Comparison of ENCODE assay signal across 8 cellular contexts in the genomic region with DNA sequence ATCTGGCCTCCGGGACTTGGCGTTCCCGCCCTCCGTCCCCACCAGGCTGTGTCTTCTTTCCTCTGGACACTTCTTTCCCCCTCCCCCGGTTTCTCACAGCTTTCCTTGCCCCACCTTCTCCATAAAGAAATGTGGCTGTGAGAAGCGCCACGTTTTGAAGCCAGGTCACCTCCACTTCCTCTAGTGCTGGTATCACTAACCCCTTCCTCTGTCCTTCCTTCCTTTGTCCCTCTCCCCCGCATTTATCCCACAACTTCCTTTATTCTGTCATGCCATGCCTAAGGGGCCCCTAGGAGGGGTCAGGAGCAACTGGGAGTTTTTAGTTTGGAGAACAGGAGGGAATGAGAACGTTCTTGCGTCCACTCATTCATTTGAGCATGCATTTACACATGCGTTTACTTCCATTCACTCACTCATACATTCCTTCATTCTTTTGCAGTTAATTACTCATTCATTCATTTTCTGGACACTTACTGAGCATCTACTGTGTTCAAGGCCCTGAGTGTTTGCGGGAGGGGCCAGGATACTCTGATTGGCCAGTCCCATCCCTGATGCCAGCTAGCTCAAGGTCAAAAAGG. TPM values are rescaled to one million over a fixed set of nuclear protein-coding genes. Genes with fewer than 3 reads are reported as not detected.
DNase-seq lines count a peak whose midpoint lies in the region; ATAC-seq, FAIRE-seq and TF ChIP-seq lines count a peak whose summit lies in the region.

No MANE protein-coding gene starts in this region.

- CTCF ChIA-PET in HepG2 (lab: Yijun Ruan, JAX; ENCODE audit: low intra/inter-chr PET ratio, low total read pairs) = no interaction called here

- no peak for TF ChIP-seq RAD21 in HepG2 (CRISPR knock-in tag; IDR thresholded peaks at IDR 0.05)

- H3K9ac ChIP-seq in astrocyte (ENCODE audit: low read length) = peak overlapping the region; percentile 64
- H3K9ac ChIP-seq in HepG2 (ENCODE audit: insufficient read depth, low read depth, low read length) = peak overlapping the region; percentile 70

- BruUV-seq in HepG2 (replicated peaks; lab: Mats Ljungman, UMichigan) = TSS peak; percentile 70

- H3K4me3 Mint-ChIP-seq in stimulated activated naive CD8-positive, alpha-beta T cell treated with anti-CD3 and anti-CD28 coated beads, Interleukin-15, Interleukin-2, amounts not matched to agents 100 ng/mL and 50 ng/mL, for 24 hours = peak overlapping the region; percentile 72
- peak overlapping the region; percentile 74 for H3K4me3 Mint-ChIP-seq in astrocyte (ENCODE audit: unreplicated experiment)

- no peak overlapping the region for H3K27ac Mint-ChIP-seq in stimulated activated naive CD8-positive, alpha-beta T cell treated with anti-CD3 and anti-CD28 coated beads, Interleukin-15, Interleukin-2, amounts not matched to agents 100 ng/mL and 50 ng/mL, for 24 hours
- peak overlapping the region; percentile 78 for H3K27ac Mint-ChIP-seq in astrocyte (ENCODE audit: unreplicated experiment)

- H3K27me3 ChIP-seq in astrocyte (ENCODE audit: insufficient read depth, low read length) (no peaks in the 10 kb centered on the region), HepG2 (ENCODE audit: control insufficient read depth in 1 of 2, insufficient read depth in 2 of 2, low read length in 2 of 2) (no peaks in the 10 kb centered on the region)

- H3K27ac ChIP-seq in astrocyte (ENCODE audit: low read depth, low read length) = peak overlapping the region; percentile 77
- H3K27ac ChIP-seq in HepG2 (ENCODE audit: extremely low read length, insufficient read depth, low read length) = peak overlapping the region; percentile 88

- no peaks in the 10 kb centered on the region for H3K9me3 Mint-ChIP-seq in stimulated activated naive CD8-positive, alpha-beta T cell treated with anti-CD3 and anti-CD28 coated beads, Interleukin-15, Interleukin-2, amounts not matched to agents 100 ng/mL and 50 ng/mL, for 24 hours
- H3K9me3 Mint-ChIP-seq in astrocyte (ENCODE audit: unreplicated experiment) = peaks cover 1% of the 10 kb centered on the region

- WGBS in HepG2 (ENCODE audit: low lambda C conversion rate) = 12% methylated on average over 12 of the region's 12 CpGs

- no peak for DNase-seq in stimulated activated naive CD8-positive, alpha-beta T cell treated with anti-CD3 and anti-CD28 coated beads, Interleukin-15, Interleukin-2, amounts not matched to agents 100 U/mL and 50 U/mL, for 24 hours
- peak; percentile 47 for DNase-seq in astrocyte (ENCODE audit: low read depth)
- no peak for DNase-seq in HepG2 (ENCODE audit: low spot score)
- no peak for DNase-seq in epidermal melanocyte (ENCODE audit: insufficient read length, low spot score)
- DNase-seq in NCI-H1694 (lab: John Stamatoyannopoulos, UW) = no peak
- DNase-seq in stimulated activated CD8-positive, alpha-beta memory T cell treated with anti-CD3 and anti-CD28 coated beads, Interleukin-4, amount 100 ng/mL, for 48 hours = no peak
- DNase-seq in stimulated activated CD4-positive, alpha-beta T cell treated with anti-CD3 and anti-CD28 coated beads, Interleukin-4, amount 100 ng/mL, for 24 hours = no peak

- H3K36me3 Mint-ChIP-seq in stimulated activated naive CD8-positive, alpha-beta T cell treated with anti-CD3 and anti-CD28 coated beads, Interleukin-15, Interleukin-2, amounts not matched to agents 100 ng/mL and 50 ng/mL, for 24 hours (ENCODE audit: low read depth) = no peaks in the 10 kb centered on the region
- H3K36me3 Mint-ChIP-seq in astrocyte (ENCODE audit: low read depth, unreplicated experiment) = no peaks in the 10 kb centered on the region

- H2AFZ ChIP-seq in astrocyte (ENCODE audit: low read depth, low read length) (peak overlapping the region; percentile 83), HepG2 (ENCODE audit: low read length) (peak overlapping the region; percentile 44)

- peaks cover 20% of the 10 kb centered on the region for H3K4me1 Mint-ChIP-seq in stimulated activated naive CD8-positive, alpha-beta T cell treated with anti-CD3 and anti-CD28 coated beads, Interleukin-15, Interleukin-2, amounts not matched to agents 100 ng/mL and 50 ng/mL, for 24 hours (ENCODE audit: low read depth)
- peaks cover 21% of the 10 kb centered on the region for H3K4me1 Mint-ChIP-seq in astrocyte (ENCODE audit: low read depth, unreplicated experiment)

- TF ChIP-seq CTCF in astrocyte (IDR thresholded peaks at IDR 0.05; ENCODE audit: insufficient read depth, low read depth, low read length) = no peak
- no peak for TF ChIP-seq CTCF in HepG2 (CRISPR knock-in tag; IDR thresholded peaks at IDR 0.05)

- ATAC-seq in stimulated activated naive CD8-positive, alpha-beta T cell treated with anti-CD3 and anti-CD28 coated beads, Interleukin-15, Interleukin-2, amounts not matched to agents 100 U/mL and 50 U/mL, for 24 hours = no peak
- no peak for ATAC-seq in HepG2

- no peaks in the 10 kb centered on the region for H3K36me3 ChIP-seq in astrocyte (ENCODE audit: insufficient read depth, low read length)
- no peaks in the 10 kb centered on the region for H3K36me3 ChIP-seq in HepG2 (replicated peaks in 1 of 2; ENCODE audit: control insufficient read depth in 1 of 2, insufficient read depth in 2 of 2, low read length in 2 of 2)

- H3K4me2 ChIP-seq in astrocyte (ENCODE audit: low read length) (peak overlapping the region; percentile 84), HepG2 (ENCODE audit: low read depth, low read length) (peak overlapping the region; percentile 97)

- H3K27me3 Mint-ChIP-seq in stimulated activated naive CD8-positive, alpha-beta T cell treated with anti-CD3 and anti-CD28 coated beads, Interleukin-15, Interleukin-2, amounts not matched to agents 100 ng/mL and 50 ng/mL, for 24 hours = peaks cover 4% of the 10 kb centered on the region
- peaks cover 3% of the 10 kb centered on the region for H3K27me3 Mint-ChIP-seq in astrocyte (ENCODE audit: low read depth, unreplicated experiment)

- intact Hi-C loops in HepG2 (cut with micrococcal nuclease; ENCODE audit: unreplicated experiment) = loop anchor here (2.0 to 10.0 kb wide), 2 partner anchors 48 to 172 kb away; partner anchors contain the start of gene TTC4

- H3K79me2 ChIP-seq in astrocyte (ENCODE audit: insufficient read depth, low read length) (no peaks in the 10 kb centered on the region), HepG2 (ENCODE audit: insufficient read depth, low read length) (no peaks in the 10 kb centered on the region)

- no peak for TF ChIP-seq POLR2A in HepG2 (IDR thresholded peaks at IDR 0.05; ENCODE audit: insufficient read depth in 1 of 2, low read depth in 2 of 2, low read length in 2 of 2)

- in situ Hi-C loops in HepG2 (cut with HindIII; ENCODE audit: extremely low pct_ligation_motif_present, low pct_unique_long_range_greater_than_20kb) = no loop called here

- POLR2A ChIA-PET in HepG2 (lab: Yijun Ruan, JAX) = interaction anchor here (2.3 kb wide), 1 partner anchor 36 kb away, joined by 8 read pairs; no protein-coding TSS in a partner anchor

- TF ChIP-seq EP300 in HepG2 (IDR thresholded peaks at IDR 0.05; ENCODE audit: low read depth in 2 of 2, low read length in 2 of 2) = no peak
- TF ChIP-seq EP300 in HepG2 (CRISPR knock-in tag; IDR thresholded peaks at IDR 0.05; ENCODE audit: borderline replicate concordance) = no peak

- H3K4me3 ChIP-seq in astrocyte (ENCODE audit: insufficient read depth, low read depth, low read length) = peak overlapping the region; percentile 48
- H3K4me3 ChIP-seq in HepG2 (replicated peaks in 1 of 3; ENCODE audit: insufficient read depth in 1 of 3, low read depth in 2 of 3, low read length in 3 of 3) = peak overlapping the region; percentile 60 to 81 (median 68)

- H4K20me1 ChIP-seq in astrocyte (ENCODE audit: insufficient read depth, low read length) (no peaks in the 10 kb centered on the region), HepG2 (ENCODE audit: insufficient read depth, low read length) (no peaks in the 10 kb centered on the region)

- FAIRE-seq in astrocyte (lab: Jason Lieb, UNC) (no peak), HepG2 (lab: Jason Lieb, UNC) (no peak)

- no peaks in the 10 kb centered on the region for H3K9me3 ChIP-seq in astrocyte (ENCODE audit: insufficient read depth, low read depth, low read length)
- H3K9me3 ChIP-seq in HepG2 (ENCODE audit: low read length) = no peaks in the 10 kb centered on the region

- H3K4me1 ChIP-seq in astrocyte (ENCODE audit: insufficient read depth, low read length) (peaks cover 27% of the 10 kb centered on the region), HepG2 (ENCODE audit: insufficient read depth, low read length) (peaks cover 58% of the 10 kb centered on the region)

TF ChIP-seq in HepG2, 621 proteins besides CTCF, POLR2A, EP300 and RAD21 (continues in another document):
- TF ChIP-seq SNAPC5 (CRISPR knock-in tag; IDR thresholded peaks at IDR 0.05; ENCODE audit: borderline replicate concordance) (0 out of 2 replicates have a peak, but pooled peaks have one; percentile 11), ZNF772 (CRISPR knock-in tag; IDR thresholded peaks at IDR 0.05) (0 out of 2 replicates have a peak, but pooled peaks have one; percentile 0), JARID2 (CRISPR knock-in tag; IDR thresholded peaks at IDR 0.05; ENCODE audit: insufficient replicate concordance) (no peak), ZNF605 (CRISPR knock-in tag; IDR thresholded peaks at IDR 0.05) (0 out of 2 replicates have a peak, but pooled peaks have one; percentile 18)

RNA-seq across cellular contexts. Expression of gene ACOT11, which starts 5.0 kb away (rescaled TPM):
- total RNA-seq in astrocyte (1.5 and 2.7 TPM in 2 replicates), HepG2 (2016; rRNA removed; fragmentation: Illumina TruSeq; extraction: Trizol) (3.0 and 3.3 TPM in 2 replicates)
- total RNA-seq in HepG2 (2016; cell fraction: cytosol; rRNA removed; fragmentation: Illumina TruSeq; extraction: Trizol; ENCODE audit: low read depth) = 0.79 and 1.0 TPM in 2 replicates
- total RNA-seq in HepG2 (2016; cell fraction: insoluble cytoplasmic fraction; rRNA removed; fragmentation: Illumina TruSeq; extraction: Trizol) = 2.1 and 2.6 TPM in 2 replicates
- 2.2 TPM in 2 replicates for total RNA-seq in HepG2 (2016; cell fraction: membrane; rRNA removed; fragmentation: Illumina TruSeq; extraction: Trizol)
- total RNA-seq in HepG2 (2016; cell fraction: nucleus; rRNA removed; fragmentation: Illumina TruSeq; extraction: Trizol) = 1.8 and 2.5 TPM in 2 replicates
- 2.6 and 2.8 TPM in 2 replicates for polyA plus RNA-seq in HepG2 (2011; rRNA removed)
- 0.88 and 1.6 TPM in 2 replicates for polyA plus RNA-seq in HepG2 (2011; cell fraction: cytosol; rRNA removed)
- 6.8 and 12.7 TPM in 2 replicates for polyA plus RNA-seq in HepG2 (2011; cell fraction: nucleus; rRNA removed)
- polyA plus RNA-seq in HepG2 (2012) = 1.4 and 2.1 TPM in 2 replicates
- polyA plus RNA-seq in HepG2 (2016; cell fraction: cytosol; fragmentation: Illumina TruSeq; extraction: Trizol; ENCODE audit: low read depth) = 0.62 and 0.68 TPM in 2 replicates
- polyA plus RNA-seq in HepG2 (2016; cell fraction: insoluble cytoplasmic fraction; fragmentation: Illumina TruSeq; extraction: Trizol; ENCODE audit: low read depth) = 1.9 and 3.1 TPM in 2 replicates
- 1.3 and 1.4 TPM in 2 replicates for polyA plus RNA-seq in HepG2 (2016; cell fraction: membrane; fragmentation: Illumina TruSeq; extraction: Trizol; ENCODE audit: low read depth)
- 4.8 and 6.2 TPM in 2 replicates for polyA plus RNA-seq in HepG2 (2016; cell fraction: nucleus; fragmentation: Illumina TruSeq; extraction: Trizol; ENCODE audit: insufficient read depth, low read depth)
- 7.7 and 8.7 TPM in 2 replicates for polyA minus RNA-seq in HepG2 (2011; rRNA and poly(A)+ RNA removed; ENCODE audit: low replicate concordance)
- 1.4 and 2.3 TPM in 2 replicates for polyA minus RNA-seq in HepG2 (2011; cell fraction: cytosol; rRNA and poly(A)+ RNA removed)
- polyA minus RNA-seq in HepG2 (2011; cell fraction: nucleus; rRNA and poly(A)+ RNA removed) = 3.1 and 5.0 TPM in 2 replicates
